Comparison of ENCODE assay signal across 1 cellular context in genomic region chr5:469752-470483, GRCh38.
TF ChIP-seq lines count a peak whose summit lies in the region.

No MANE protein-coding gene starts in this region.

TF ChIP-seq in GM12878, 131 proteins besides CTCF, POLR2A, EP300 and RAD21:
- no peak for TF ChIP-seq BRCA1 (IDR thresholded peaks at IDR 0.05; ENCODE audit: low read depth, low read length)
- TF ChIP-seq NBN (IDR thresholded peaks at IDR 0.05) = no peak
- TF ChIP-seq GATAD2B (conservative IDR thresholded peaks at IDR 0.05; ENCODE audit: low read depth) = no peak
- no peak for TF ChIP-seq LARP7 (IDR thresholded peaks at IDR 0.05)
- TF ChIP-seq IRF3 (IDR thresholded peaks at IDR 0.05) = no peak
- TF ChIP-seq POLR2AphosphoS5 (IDR thresholded peaks at IDR 0.05; ENCODE audit: low read length) = 0 out of 2 replicates have a peak, but pooled peaks have one; percentile 18
- TF ChIP-seq IKZF2 (IDR thresholded peaks at IDR 0.05) = no peak
- no peak for TF ChIP-seq MTA3 (IDR thresholded peaks at IDR 0.05; ENCODE audit: borderline replicate concordance, low read length)
- TF ChIP-seq SIN3A (IDR thresholded peaks at IDR 0.05; ENCODE audit: low read depth, low read length) = no peak
- TF ChIP-seq, protein P1, sequence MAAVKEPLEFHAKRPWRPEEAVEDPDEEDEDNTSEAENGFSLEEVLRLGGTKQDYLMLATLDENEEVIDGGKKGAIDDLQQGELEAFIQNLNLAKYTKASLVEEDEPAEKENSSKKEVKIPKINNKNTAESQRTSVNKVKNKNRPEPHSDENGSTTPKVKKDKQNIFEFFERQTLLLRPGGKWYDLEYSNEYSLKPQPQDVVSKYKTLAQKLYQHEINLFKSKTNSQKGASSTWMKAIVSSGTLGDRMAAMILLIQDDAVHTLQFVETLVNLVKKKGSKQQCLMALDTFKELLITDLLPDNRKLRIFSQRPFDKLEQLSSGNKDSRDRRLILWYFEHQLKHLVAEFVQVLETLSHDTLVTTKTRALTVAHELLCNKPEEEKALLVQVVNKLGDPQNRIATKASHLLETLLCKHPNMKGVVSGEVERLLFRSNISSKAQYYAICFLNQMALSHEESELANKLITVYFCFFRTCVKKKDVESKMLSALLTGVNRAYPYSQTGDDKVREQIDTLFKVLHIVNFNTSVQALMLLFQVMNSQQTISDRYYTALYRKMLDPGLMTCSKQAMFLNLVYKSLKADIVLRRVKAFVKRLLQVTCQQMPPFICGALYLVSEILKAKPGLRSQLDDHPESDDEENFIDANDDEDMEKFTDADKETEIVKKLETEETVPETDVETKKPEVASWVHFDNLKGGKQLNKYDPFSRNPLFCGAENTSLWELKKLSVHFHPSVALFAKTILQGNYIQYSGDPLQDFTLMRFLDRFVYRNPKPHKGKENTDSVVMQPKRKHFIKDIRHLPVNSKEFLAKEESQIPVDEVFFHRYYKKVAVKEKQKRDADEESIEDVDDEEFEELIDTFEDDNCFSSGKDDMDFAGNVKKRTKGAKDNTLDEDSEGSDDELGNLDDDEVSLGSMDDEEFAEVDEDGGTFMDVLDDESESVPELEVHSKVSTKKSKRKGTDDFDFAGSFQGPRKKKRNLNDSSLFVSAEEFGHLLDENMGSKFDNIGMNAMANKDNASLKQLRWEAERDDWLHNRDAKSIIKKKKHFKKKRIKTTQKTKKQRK (IDR thresholded peaks at IDR 0.05; ENCODE audit: low read depth, low read length) = no peak
- TF ChIP-seq BCL3 (IDR thresholded peaks at IDR 0.05; ENCODE audit: borderline replicate concordance, insufficient read depth, low read depth, low read length, poor library complexity, severe bottlenecking) = peak; percentile 67
- no peak for TF ChIP-seq KAT2A (conservative IDR thresholded peaks at IDR 0.05; ENCODE audit: control insufficient read depth, low read depth, low read length)
- TF ChIP-seq ZNF687 (IDR thresholded peaks at IDR 0.05) = no peak
- TF ChIP-seq, protein P2, sequence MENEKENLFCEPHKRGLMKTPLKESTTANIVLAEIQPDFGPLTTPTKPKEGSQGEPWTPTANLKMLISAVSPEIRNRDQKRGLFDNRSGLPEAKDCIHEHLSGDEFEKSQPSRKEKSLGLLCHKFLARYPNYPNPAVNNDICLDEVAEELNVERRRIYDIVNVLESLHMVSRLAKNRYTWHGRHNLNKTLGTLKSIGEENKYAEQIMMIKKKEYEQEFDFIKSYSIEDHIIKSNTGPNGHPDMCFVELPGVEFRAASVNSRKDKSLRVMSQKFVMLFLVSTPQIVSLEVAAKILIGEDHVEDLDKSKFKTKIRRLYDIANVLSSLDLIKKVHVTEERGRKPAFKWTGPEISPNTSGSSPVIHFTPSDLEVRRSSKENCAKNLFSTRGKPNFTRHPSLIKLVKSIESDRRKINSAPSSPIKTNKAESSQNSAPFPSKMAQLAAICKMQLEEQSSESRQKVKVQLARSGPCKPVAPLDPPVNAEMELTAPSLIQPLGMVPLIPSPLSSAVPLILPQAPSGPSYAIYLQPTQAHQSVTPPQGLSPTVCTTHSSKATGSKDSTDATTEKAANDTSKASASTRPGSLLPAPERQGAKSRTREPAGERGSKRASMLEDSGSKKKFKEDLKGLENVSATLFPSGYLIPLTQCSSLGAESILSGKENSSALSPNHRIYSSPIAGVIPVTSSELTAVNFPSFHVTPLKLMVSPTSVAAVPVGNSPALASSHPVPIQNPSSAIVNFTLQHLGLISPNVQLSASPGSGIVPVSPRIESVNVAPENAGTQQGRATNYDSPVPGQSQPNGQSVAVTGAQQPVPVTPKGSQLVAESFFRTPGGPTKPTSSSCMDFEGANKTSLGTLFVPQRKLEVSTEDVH (IDR thresholded peaks at IDR 0.05; ENCODE audit: low read depth, partially characterized antibody) = no peak
- no peak for TF ChIP-seq CREB1 (IDR thresholded peaks at IDR 0.05; ENCODE audit: low read depth)
- no peak for TF ChIP-seq HCFC1 (IDR thresholded peaks at IDR 0.05; ENCODE audit: low read length)
